ENCODE assay signal across 2 cellular contexts in genomic region chr19:35297922-35298321, GRCh38.
TF ChIP-seq lines count a peak whose summit lies in the region.

No MANE protein-coding gene starts in this region.

TF ChIP-seq in HEK293, 187 proteins besides CTCF, POLR2A, EP300 and RAD21 (continued from another document and continues in another):
- peak; percentile 3; the same call in 1 of the 2 replicates for TF ChIP-seq AEBP2 (tag by site-specific recombination; IDR thresholded peaks at IDR 0.05; ENCODE audit: borderline replicate concordance)
- TF ChIP-seq ZNF175 (tag by site-specific recombination; IDR thresholded peaks at IDR 0.05): peak; percentile 27; the same call in 1 of the 2 replicates
- TF ChIP-seq GLI2 (tag by site-specific recombination; IDR thresholded peaks at IDR 0.05; ENCODE audit: borderline replicate concordance, low read depth): no peak
- 0 out of 2 replicates have a peak, but pooled peaks have one; percentile 4 for TF ChIP-seq ZNF23 (tag by site-specific recombination; IDR thresholded peaks at IDR 0.05; ENCODE audit: borderline replicate concordance)
- TF ChIP-seq, protein P1, sequence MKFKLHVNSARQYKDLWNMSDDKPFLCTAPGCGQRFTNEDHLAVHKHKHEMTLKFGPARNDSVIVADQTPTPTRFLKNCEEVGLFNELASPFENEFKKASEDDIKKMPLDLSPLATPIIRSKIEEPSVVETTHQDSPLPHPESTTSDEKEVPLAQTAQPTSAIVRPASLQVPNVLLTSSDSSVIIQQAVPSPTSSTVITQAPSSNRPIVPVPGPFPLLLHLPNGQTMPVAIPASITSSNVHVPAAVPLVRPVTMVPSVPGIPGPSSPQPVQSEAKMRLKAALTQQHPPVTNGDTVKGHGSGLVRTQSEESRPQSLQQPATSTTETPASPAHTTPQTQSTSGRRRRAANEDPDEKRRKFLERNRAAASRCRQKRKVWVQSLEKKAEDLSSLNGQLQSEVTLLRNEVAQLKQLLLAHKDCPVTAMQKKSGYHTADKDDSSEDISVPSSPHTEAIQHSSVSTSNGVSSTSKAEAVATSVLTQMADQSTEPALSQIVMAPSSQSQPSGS (tag by site-specific recombination; IDR thresholded peaks at IDR 0.05; ENCODE audit: low read depth): no peak
- TF ChIP-seq PRDM1 (tag by site-specific recombination; IDR thresholded peaks at IDR 0.05): no peak
- peak; percentile 43; the same call in 1 of the 2 replicates for TF ChIP-seq ZNF16 (tag by site-specific recombination; IDR thresholded peaks at IDR 0.05; ENCODE audit: low read depth)
- no peak for TF ChIP-seq ZNF555 (tag by site-specific recombination; conservative IDR thresholded peaks at IDR 0.05)
- TF ChIP-seq ZFP41 (tag by site-specific recombination; IDR thresholded peaks at IDR 0.05; ENCODE audit: borderline replicate concordance): 0 out of 2 replicates have a peak, but pooled peaks have one; percentile 43
- no peak for TF ChIP-seq ZNF335 (tag by site-specific recombination; conservative IDR thresholded peaks at IDR 0.05)
- no peak for TF ChIP-seq WT1 (tag by site-specific recombination; IDR thresholded peaks at IDR 0.05)
- TF ChIP-seq ZNF133 (tag by site-specific recombination; IDR thresholded peaks at IDR 0.05): no peak
- peak; percentile 48 for TF ChIP-seq ZNF785 (tag by site-specific recombination; IDR thresholded peaks at IDR 0.05)
- no peak for TF ChIP-seq OSR2 (tag by site-specific recombination; IDR thresholded peaks at IDR 0.05)
- TF ChIP-seq MZF1 (tag by site-specific recombination; IDR thresholded peaks at IDR 0.05; ENCODE audit: borderline replicate concordance): no peak
- TF ChIP-seq, protein P2, sequence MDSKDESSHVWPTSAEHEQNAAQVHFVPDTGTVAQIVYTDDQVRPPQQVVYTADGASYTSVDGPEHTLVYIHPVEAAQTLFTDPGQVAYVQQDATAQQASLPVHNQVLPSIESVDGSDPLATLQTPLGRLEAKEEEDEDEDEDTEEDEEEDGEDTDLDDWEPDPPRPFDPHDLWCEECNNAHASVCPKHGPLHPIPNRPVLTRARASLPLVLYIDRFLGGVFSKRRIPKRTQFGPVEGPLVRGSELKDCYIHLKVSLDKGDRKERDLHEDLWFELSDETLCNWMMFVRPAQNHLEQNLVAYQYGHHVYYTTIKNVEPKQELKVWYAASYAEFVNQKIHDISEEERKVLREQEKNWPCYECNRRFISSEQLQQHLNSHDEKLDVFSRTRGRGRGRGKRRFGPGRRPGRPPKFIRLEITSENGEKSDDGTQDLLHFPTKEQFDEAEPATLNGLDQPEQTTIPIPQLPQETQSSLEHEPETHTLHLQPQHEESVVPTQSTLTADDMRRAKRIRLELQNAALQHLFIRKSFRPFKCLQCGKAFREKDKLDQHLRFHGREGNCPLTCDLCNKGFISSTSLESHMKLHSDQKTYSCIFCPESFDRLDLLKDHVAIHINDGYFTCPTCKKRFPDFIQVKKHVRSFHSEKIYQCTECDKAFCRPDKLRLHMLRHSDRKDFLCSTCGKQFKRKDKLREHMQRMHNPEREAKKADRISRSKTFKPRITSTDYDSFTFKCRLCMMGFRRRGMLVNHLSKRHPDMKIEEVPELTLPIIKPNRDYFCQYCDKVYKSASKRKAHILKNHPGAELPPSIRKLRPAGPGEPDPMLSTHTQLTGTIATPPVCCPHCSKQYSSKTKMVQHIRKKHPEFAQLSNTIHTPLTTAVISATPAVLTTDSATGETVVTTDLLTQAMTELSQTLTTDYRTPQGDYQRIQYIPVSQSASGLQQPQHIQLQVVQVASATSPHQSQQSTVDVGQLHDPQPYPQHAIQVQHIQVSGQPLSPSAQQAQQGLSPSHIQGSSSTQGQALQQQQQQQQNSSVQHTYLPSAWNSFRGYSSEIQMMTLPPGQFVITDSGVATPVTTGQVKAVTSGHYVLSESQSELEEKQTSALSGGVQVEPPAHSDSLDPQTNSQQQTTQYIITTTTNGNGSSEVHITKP (tag by site-specific recombination; IDR thresholded peaks at IDR 0.05): no peak
- peak; percentile 30; the same call in 1 of the 2 replicates for TF ChIP-seq ZNF146 (tag by site-specific recombination; IDR thresholded peaks at IDR 0.05)
- TF ChIP-seq, protein P3, sequence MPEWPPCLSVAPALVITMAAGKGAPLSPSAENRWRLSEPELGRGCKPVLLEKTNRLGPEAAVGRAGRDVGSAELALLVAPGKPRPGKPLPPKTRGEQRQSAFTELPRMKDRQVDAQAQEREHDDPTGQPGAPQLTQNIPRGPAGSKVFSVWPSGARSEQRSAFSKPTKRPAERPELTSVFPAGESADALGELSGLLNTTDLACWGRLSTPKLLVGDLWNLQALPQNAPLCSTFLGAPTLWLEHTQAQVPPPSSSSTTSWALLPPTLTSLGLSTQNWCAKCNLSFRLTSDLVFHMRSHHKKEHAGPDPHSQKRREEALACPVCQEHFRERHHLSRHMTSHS (tag by site-specific recombination; IDR thresholded peaks at IDR 0.05): peak; percentile 8; the same call in 1 of the 2 replicates
- TF ChIP-seq, protein P4, sequence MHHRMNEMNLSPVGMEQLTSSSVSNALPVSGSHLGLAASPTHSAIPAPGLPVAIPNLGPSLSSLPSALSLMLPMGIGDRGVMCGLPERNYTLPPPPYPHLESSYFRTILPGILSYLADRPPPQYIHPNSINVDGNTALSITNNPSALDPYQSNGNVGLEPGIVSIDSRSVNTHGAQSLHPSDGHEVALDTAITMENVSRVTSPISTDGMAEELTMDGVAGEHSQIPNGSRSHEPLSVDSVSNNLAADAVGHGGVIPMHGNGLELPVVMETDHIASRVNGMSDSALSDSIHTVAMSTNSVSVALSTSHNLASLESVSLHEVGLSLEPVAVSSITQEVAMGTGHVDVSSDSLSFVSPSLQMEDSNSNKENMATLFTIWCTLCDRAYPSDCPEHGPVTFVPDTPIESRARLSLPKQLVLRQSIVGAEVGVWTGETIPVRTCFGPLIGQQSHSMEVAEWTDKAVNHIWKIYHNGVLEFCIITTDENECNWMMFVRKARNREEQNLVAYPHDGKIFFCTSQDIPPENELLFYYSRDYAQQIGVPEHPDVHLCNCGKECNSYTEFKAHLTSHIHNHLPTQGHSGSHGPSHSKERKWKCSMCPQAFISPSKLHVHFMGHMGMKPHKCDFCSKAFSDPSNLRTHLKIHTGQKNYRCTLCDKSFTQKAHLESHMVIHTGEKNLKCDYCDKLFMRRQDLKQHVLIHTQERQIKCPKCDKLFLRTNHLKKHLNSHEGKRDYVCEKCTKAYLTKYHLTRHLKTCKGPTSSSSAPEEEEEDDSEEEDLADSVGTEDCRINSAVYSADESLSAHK (tag by site-specific recombination; IDR thresholded peaks at IDR 0.05): no peak

TF ChIP-seq in K562, 482 proteins besides CTCF, POLR2A, EP300 and RAD21 (continued from another document):
- TF ChIP-seq WHSC1 (IDR thresholded peaks at IDR 0.05; ENCODE audit: low read length) (no peak), TCF15 (CRISPR knock-in tag; IDR thresholded peaks at IDR 0.05) (no peak), TRIM25 (IDR thresholded peaks at IDR 0.05; ENCODE audit: borderline replicate concordance) (no peak), TRIM24 (IDR thresholded peaks at IDR 0.05) (peak in 1 of 2 experiments; percentile 13; a peak in 1 of 4 replicates), MED1 (CRISPR knock-in tag; IDR thresholded peaks at IDR 0.05; ENCODE audit: borderline replicate concordance) (no peak)
- TF ChIP-seq, protein P5, sequence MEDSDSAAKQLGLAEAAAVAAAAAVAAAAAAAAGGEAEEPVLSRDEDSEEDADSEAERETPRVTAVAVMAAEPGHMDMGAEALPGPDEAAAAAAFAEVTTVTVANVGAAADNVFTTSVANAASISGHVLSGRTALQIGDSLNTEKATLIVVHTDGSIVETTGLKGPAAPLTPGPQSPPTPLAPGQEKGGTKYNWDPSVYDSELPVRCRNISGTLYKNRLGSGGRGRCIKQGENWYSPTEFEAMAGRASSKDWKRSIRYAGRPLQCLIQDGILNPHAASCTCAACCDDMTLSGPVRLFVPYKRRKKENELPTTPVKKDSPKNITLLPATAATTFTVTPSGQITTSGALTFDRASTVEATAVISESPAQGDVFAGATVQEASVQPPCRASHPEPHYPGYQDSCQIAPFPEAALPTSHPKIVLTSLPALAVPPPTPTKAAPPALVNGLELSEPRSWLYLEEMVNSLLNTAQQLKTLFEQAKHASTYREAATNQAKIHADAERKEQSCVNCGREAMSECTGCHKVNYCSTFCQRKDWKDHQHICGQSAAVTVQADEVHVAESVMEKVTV (CRISPR knock-in tag; IDR thresholded peaks at IDR 0.05): no peak
